ENCODE assay signal across 11 cellular contexts in genomic region chr1:13893456-13893855, GRCh38.
DNase-seq lines count a peak whose midpoint lies in the region; ATAC-seq and TF ChIP-seq lines count a peak whose summit lies in the region.
"Had no signal": no experiment of that assay in that cellular context is flagged by ENCODE, and none has a peak within 500 bp of the region (broad histone marks: within the 10 kb centered on the region; RNA-seq: fewer than 3 reads in every experiment).

No MANE protein-coding gene starts in this region.

- no peaks in the 10 kb centered on the region for H3K79me2 ChIP-seq in neural cell (replicated peaks; ENCODE audit: insufficient read depth, low read length)

- H3K36me3 ChIP-seq in neural cell (ENCODE audit: insufficient read depth, low read length) = no peaks in the 10 kb centered on the region
- no peaks in the 10 kb centered on the region for H3K36me3 ChIP-seq in tibial nerve
- H3K36me3 ChIP-seq: WERI-Rb-1 had no signal

- TF ChIP-seq CTCF in fibroblast of mammary gland (conservative IDR thresholded peaks at IDR 0.05; ENCODE audit: control insufficient read depth, insufficient read depth, low read depth, low read length) (no peak), neural cell (IDR thresholded peaks at IDR 0.05; ENCODE audit: poor library complexity, severe bottlenecking) (no peak), tibial nerve (IDR thresholded peaks at IDR 0.05) (no peak)

- no peaks in the 10 kb centered on the region for H3F3A ChIP-seq in neural cell (ENCODE audit: insufficient read depth, low read length, poor library complexity, severe bottlenecking)

- peak overlapping the region; percentile 41 for H3K4me3 ChIP-seq in fibroblast of mammary gland (ENCODE audit: control insufficient read depth, low read depth, low read length)
- peak overlapping the region; percentile 69 for H3K4me3 ChIP-seq in neural cell (ENCODE audit: low read length)
- peak overlapping the region; percentile 19 to 48 (median 26) for H3K4me3 ChIP-seq in tibial nerve

- H3K27ac ChIP-seq in neural cell (ENCODE audit: low read length) = no peak overlapping the region
- H3K27ac ChIP-seq in tibial nerve = peak overlapping the region in 1 of 4 donors; percentile 53
- H3K27ac ChIP-seq: KMS-11, WERI-Rb-1 had no signal

- H3K9me2 ChIP-seq in neural cell (ENCODE audit: insufficient read depth, low read length) = no peaks in the 10 kb centered on the region

- peak overlapping the region; percentile 44 for H3K9ac ChIP-seq in neural cell (ENCODE audit: low read length)
- H3K9ac ChIP-seq: KMS-11 had no signal

- peaks cover 0 to 12% (median 2%) of the 10 kb centered on the region in 4 donors for H3K4me1 ChIP-seq in tibial nerve

- H3K4me2 ChIP-seq in neural cell (ENCODE audit: low read length) = peak overlapping the region; percentile 76
- H3K4me2 ChIP-seq: KMS-11 had no signal

- H3K9me3 ChIP-seq in neural cell (ENCODE audit: low read length) (no peaks in the 10 kb centered on the region), tibial nerve (peaks cover 0 to 14% (median 0%) of the 10 kb centered on the region in 4 donors)

- H4K20me1 ChIP-seq in neural cell (ENCODE audit: insufficient read depth) = no peaks in the 10 kb centered on the region

- no peak for TF ChIP-seq EP300 in neural cell (conservative IDR thresholded peaks at IDR 0.05; ENCODE audit: poor library complexity, severe bottlenecking)
- TF ChIP-seq EP300 in tibial nerve (IDR thresholded peaks at IDR 0.05) = no peak

- H2AFZ ChIP-seq in neural cell (ENCODE audit: low read depth, low read length) = no peak overlapping the region

- DNase-seq in RPMI8226 (peak; percentile 64), fibroblast of mammary gland (ENCODE audit: low read depth) (no peak), tibial nerve (ENCODE audit: low spot score in 2 of 2) (peak in 1 of 2 donors; percentile 15), NCI-H2171 (lab: John Stamatoyannopoulos, UW) (no peak)
- DNase-seq: NCI-H226; stimulated activated CD4-positive, alpha-beta T cell treated with anti-CD3 and anti-CD28 coated beads, Interleukin-4, amount 100 ng/mL, for 1 hour; WERI-Rb-1 had no signal

- ATAC-seq in HG02759 (IDR thresholded peaks at IDR 0.05; ENCODE audit: unreplicated experiment) = no peak
- ATAC-seq in GM19455 (IDR thresholded peaks at IDR 0.05; ENCODE audit: unreplicated experiment) = no peak

- no peak for TF ChIP-seq POLR2A in tibial nerve (IDR thresholded peaks at IDR 0.05)

- WGBS in tibial nerve, 2 donors = 36 to 39% methylated on average over 14 of the region's 14 CpGs

- peaks cover 27% of the 10 kb centered on the region for H3K27me3 ChIP-seq in neural cell (ENCODE audit: insufficient read depth, low read depth, low read length)
- peaks cover 0 to 55% of the 10 kb centered on the region in 2 donors for H3K27me3 ChIP-seq in tibial nerve

- TF ChIP-seq RAD21 in neural cell (conservative IDR thresholded peaks at IDR 0.05) = no peak

TF ChIP-seq in neural cell, 6 proteins besides CTCF, POLR2A, EP300 and RAD21:
- TF ChIP-seq TAF1 (IDR thresholded peaks at IDR 0.05; ENCODE audit: low read depth) (no peak), POLR2AphosphoS5 (IDR thresholded peaks at IDR 0.05) (no peak), MXI1 (conservative IDR thresholded peaks at IDR 0.05; ENCODE audit: poor library complexity, severe bottlenecking) (no peak), SMC3 (conservative IDR thresholded peaks at IDR 0.05; ENCODE audit: poor library complexity) (no peak), EZH2 (IDR thresholded peaks at IDR 0.05; ENCODE audit: borderline replicate concordance, insufficient read depth, low read length, poor library complexity, severe bottlenecking) (no peak)
- TF ChIP-seq, protein P1, sequence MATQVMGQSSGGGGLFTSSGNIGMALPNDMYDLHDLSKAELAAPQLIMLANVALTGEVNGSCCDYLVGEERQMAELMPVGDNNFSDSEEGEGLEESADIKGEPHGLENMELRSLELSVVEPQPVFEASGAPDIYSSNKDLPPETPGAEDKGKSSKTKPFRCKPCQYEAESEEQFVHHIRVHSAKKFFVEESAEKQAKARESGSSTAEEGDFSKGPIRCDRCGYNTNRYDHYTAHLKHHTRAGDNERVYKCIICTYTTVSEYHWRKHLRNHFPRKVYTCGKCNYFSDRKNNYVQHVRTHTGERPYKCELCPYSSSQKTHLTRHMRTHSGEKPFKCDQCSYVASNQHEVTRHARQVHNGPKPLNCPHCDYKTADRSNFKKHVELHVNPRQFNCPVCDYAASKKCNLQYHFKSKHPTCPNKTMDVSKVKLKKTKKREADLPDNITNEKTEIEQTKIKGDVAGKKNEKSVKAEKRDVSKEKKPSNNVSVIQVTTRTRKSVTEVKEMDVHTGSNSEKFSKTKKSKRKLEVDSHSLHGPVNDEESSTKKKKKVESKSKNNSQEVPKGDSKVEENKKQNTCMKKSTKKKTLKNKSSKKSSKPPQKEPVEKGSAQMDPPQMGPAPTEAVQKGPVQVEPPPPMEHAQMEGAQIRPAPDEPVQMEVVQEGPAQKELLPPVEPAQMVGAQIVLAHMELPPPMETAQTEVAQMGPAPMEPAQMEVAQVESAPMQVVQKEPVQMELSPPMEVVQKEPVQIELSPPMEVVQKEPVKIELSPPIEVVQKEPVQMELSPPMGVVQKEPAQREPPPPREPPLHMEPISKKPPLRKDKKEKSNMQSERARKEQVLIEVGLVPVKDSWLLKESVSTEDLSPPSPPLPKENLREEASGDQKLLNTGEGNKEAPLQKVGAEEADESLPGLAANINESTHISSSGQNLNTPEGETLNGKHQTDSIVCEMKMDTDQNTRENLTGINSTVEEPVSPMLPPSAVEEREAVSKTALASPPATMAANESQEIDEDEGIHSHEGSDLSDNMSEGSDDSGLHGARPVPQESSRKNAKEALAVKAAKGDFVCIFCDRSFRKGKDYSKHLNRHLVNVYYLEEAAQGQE (IDR thresholded peaks at IDR 0.05; ENCODE audit: borderline replicate concordance) = no peak
